ENCODE assay signal across 1 cellular context in the genomic region with DNA sequence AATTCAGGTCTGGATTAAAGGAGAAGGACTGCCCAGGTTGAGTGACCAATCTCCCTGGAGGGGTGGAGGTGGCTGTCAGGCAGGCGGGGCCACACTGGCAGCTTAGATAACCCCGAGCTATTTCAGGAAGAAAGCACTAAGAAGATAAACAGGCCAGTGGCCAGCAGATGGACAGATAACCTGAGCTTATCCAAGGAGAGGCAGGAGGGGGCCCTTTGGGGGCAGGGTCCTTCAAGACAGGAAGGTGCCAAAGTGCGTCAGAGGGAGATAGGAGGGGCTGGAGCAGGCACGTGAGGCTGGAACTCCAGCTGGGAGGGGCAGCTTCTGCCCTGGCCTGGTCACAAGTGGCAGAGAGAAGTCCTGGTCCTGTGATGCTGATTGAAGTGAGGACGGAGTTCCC.
TF ChIP-seq lines count a peak whose summit lies in the region.

No MANE protein-coding gene starts in this region.

TF ChIP-seq in WTC11, 78 proteins besides CTCF, POLR2A, EP300 and RAD21 (continued from another document):
- TF ChIP-seq, protein P1, sequence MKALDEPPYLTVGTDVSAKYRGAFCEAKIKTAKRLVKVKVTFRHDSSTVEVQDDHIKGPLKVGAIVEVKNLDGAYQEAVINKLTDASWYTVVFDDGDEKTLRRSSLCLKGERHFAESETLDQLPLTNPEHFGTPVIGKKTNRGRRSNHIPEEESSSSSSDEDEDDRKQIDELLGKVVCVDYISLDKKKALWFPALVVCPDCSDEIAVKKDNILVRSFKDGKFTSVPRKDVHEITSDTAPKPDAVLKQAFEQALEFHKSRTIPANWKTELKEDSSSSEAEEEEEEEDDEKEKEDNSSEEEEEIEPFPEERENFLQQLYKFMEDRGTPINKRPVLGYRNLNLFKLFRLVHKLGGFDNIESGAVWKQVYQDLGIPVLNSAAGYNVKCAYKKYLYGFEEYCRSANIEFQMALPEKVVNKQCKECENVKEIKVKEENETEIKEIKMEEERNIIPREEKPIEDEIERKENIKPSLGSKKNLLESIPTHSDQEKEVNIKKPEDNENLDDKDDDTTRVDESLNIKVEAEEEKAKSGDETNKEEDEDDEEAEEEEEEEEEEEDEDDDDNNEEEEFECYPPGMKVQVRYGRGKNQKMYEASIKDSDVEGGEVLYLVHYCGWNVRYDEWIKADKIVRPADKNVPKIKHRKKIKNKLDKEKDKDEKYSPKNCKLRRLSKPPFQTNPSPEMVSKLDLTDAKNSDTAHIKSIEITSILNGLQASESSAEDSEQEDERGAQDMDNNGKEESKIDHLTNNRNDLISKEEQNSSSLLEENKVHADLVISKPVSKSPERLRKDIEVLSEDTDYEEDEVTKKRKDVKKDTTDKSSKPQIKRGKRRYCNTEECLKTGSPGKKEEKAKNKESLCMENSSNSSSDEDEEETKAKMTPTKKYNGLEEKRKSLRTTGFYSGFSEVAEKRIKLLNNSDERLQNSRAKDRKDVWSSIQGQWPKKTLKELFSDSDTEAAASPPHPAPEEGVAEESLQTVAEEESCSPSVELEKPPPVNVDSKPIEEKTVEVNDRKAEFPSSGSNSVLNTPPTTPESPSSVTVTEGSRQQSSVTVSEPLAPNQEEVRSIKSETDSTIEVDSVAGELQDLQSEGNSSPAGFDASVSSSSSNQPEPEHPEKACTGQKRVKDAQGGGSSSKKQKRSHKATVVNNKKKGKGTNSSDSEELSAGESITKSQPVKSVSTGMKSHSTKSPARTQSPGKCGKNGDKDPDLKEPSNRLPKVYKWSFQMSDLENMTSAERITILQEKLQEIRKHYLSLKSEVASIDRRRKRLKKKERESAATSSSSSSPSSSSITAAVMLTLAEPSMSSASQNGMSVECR (CRISPR knock-in tag; IDR thresholded peaks at IDR 0.05; ENCODE audit: borderline replicate concordance): no peak
